Comparison of ENCODE assay signal across 31 cellular contexts in the genomic region with DNA sequence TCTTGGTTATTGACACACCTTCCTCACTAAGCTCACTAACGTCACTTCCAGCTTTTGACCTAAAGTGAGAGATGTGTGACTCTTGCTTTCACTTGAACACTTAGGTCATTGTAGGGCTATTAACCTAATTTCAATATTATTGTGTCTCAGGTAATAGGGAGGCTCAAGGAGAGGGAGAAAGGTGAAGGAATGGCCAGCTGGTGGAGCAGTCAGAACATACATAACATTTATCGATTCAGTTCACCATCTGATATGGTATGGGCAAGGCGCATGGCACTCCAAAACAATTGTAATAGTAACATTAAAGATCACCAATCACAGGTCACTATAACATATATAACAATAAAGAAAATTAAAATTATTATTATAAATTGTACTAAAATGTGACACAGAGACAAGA.
"Had no signal": no experiment of that assay in that cellular context is flagged by ENCODE, and none has a peak within 500 bp of the region (broad histone marks: within the 10 kb centered on the region; RNA-seq: fewer than 3 reads in every experiment).

No MANE protein-coding gene starts in this region.

- H3K36me3 ChIP-seq: breast epithelium, esophagus muscularis mucosa, heart left ventricle, pancreas, right atrium auricular region, suprapubic skin, transverse colon had no signal

- H3K36me3 Mint-ChIP-seq: activated naive CD4-positive, alpha-beta T cell treated with anti-CD3 and anti-CD28 coated beads, Interleukin-2, amount 50 U/mL, for 24 hours; naive thymus-derived CD4-positive, alpha-beta T cell had no signal

- H3K4me3 ChIP-seq: breast epithelium, esophagus muscularis mucosa, heart left ventricle, pancreas, right atrium auricular region, suprapubic skin, transverse colon had no signal

- H3K4me1 ChIP-seq: breast epithelium, esophagus muscularis mucosa, pancreas, right atrium auricular region, transverse colon had no signal

- H3K4me1 Mint-ChIP-seq: activated CD4-positive, alpha-beta T cell treated with anti-CD3 and anti-CD28 coated beads, Interleukin-2, amount 10 ng/mL, durations not matched to agents 7 days and 5 days; activated naive CD8-positive, alpha-beta T cell treated with anti-CD3 and anti-CD28 coated beads, Interleukin-2, amount 50 U/mL, for 24 hours; activated T-helper 17 cell treated with anti-CD3 and anti-CD28 coated beads, Interleukin-2, amount 50 U/mL, for 72 hours had no signal

- ATAC-seq: activated naive CD8-positive, alpha-beta T cell treated with anti-CD3 and anti-CD28 coated beads, Interleukin-2, amount 50 U/mL, for 24 hours; activated T-cell treated with anti-CD3 and anti-CD28 coated beads, Interleukin-2, amount 50 U/mL, for 4 hours; activated T-helper 17 cell treated with anti-CD3 and anti-CD28 coated beads, Interleukin-2, amount 50 U/mL, for 72 hours; foreskin keratinocyte; heart left ventricle; naive thymus-derived CD4-positive, alpha-beta T cell; stimulated activated naive B cell treated with anti-CD40 and anti-IgM and Interleukin-4, amounts not matched to agents 10 μg/mL and 1 μg/mL and 100 μg/mL, for 72 hours had no signal

- H3K9me3 Mint-ChIP-seq: activated naive CD4-positive, alpha-beta T cell treated with anti-CD3 and anti-CD28 coated beads, Interleukin-2, amount 50 U/mL, for 24 hours; activated naive CD8-positive, alpha-beta T cell treated with anti-CD3 and anti-CD28 coated beads, Interleukin-2, amount 50 U/mL, for 24 hours; neural crest cell had no signal

- H3K27ac ChIP-seq: breast epithelium, esophagus muscularis mucosa, foreskin keratinocyte, heart left ventricle, pancreas, right atrium auricular region, suprapubic skin, transverse colon, VCaP had no signal

- DNase-seq: activated CD4-positive, alpha-beta memory T cell treated with anti-CD3 and anti-CD28 coated beads, Interleukin-2, amount 10 ng/mL, durations not matched to agents 7 days and 5 days; activated CD4-positive, alpha-beta T cell treated with anti-CD3 and anti-CD28 coated beads for 1 hour; activated CD4-positive, alpha-beta T cell treated with anti-CD3 and anti-CD28 coated beads, Interleukin-2, amount 10 ng/mL, durations not matched to agents 7 days and 5 days; activated gamma-delta T cell treated with Interleukin-2 at 50 U/mL for 16 hours; activated naive CD8-positive, alpha-beta T cell treated with anti-CD3 and anti-CD28 coated beads, Interleukin-2, amount 50 U/mL, for 24 hours; activated T-cell treated with anti-CD3 and anti-CD28 coated beads, Interleukin-2, amount 50 U/mL, for 4 hours; amygdala; central memory CD4-positive, alpha-beta T cell; foreskin keratinocyte; heart left ventricle; hypothalamus; islet precursor cell; midbrain; naive thymus-derived CD4-positive, alpha-beta T cell; nucleus accumbens; pancreas; stimulated activated CD4-positive, alpha-beta T cell treated with anti-CD3 and anti-CD28 coated beads, Interleukin-15, amount 100 ng/mL, for 24 hours; stimulated activated CD4-positive, alpha-beta T cell treated with anti-CD3 and anti-CD28 coated beads, Interleukin-2, amount 100 ng/mL, for 24 hours; stimulated activated naive B cell treated with anti-CD40 and anti-IgM and Interleukin-4, amounts not matched to agents 10 μg/mL and 1 μg/mL and 100 μg/mL, for 72 hours; SW 1271; T-helper 9 cell; transverse colon had no signal

- H3K4me3 Mint-ChIP-seq: activated CD4-positive, alpha-beta memory T cell treated with anti-CD3 and anti-CD28 coated beads, Interleukin-2, amount 10 ng/mL, durations not matched to agents 7 days and 5 days; activated CD4-positive, alpha-beta T cell treated with anti-CD3 and anti-CD28 coated beads, Interleukin-2, amount 10 ng/mL, durations not matched to agents 7 days and 5 days; activated naive CD4-positive, alpha-beta T cell treated with anti-CD3 and anti-CD28 coated beads, Interleukin-2, amount 50 U/mL, for 24 hours; activated naive CD8-positive, alpha-beta T cell treated with anti-CD3 and anti-CD28 coated beads, Interleukin-2, amount 50 U/mL, for 24 hours; activated T-cell treated with anti-CD3 and anti-CD28 coated beads, Interleukin-2, amount 50 U/mL, for 4 hours; activated T-helper 17 cell treated with anti-CD3 and anti-CD28 coated beads, Interleukin-2, amount 50 U/mL, for 72 hours; naive thymus-derived CD4-positive, alpha-beta T cell; neural crest cell; stimulated activated naive B cell treated with anti-CD40 and anti-IgM and Interleukin-4, amounts not matched to agents 10 μg/mL and 1 μg/mL and 100 μg/mL, for 72 hours; T-helper 1 cell treated with Interleukin-12 subunit alpha and Interleukin-12 subunit beta and Interleukin-4 antibody, amounts not matched to agents 30 μg/mL and 1 μg/mL, for 36 hours had no signal

- H3K27me3 ChIP-seq: breast epithelium, esophagus muscularis mucosa, foreskin keratinocyte, pancreas, right atrium auricular region, transverse colon had no signal

- H3K9me3 ChIP-seq: pancreas, suprapubic skin had no signal

- H3K27ac Mint-ChIP-seq: activated CD4-positive, alpha-beta memory T cell treated with anti-CD3 and anti-CD28 coated beads, Interleukin-2, amount 10 ng/mL, durations not matched to agents 7 days and 5 days; activated CD4-positive, alpha-beta T cell treated with anti-CD3 and anti-CD28 coated beads, Interleukin-2, amount 10 ng/mL, durations not matched to agents 7 days and 5 days; activated naive CD4-positive, alpha-beta T cell treated with anti-CD3 and anti-CD28 coated beads, Interleukin-2, amount 50 U/mL, for 24 hours; activated naive CD8-positive, alpha-beta T cell treated with anti-CD3 and anti-CD28 coated beads, Interleukin-2, amount 50 U/mL, for 24 hours; activated T-helper 17 cell treated with anti-CD3 and anti-CD28 coated beads, Interleukin-2, amount 50 U/mL, for 72 hours; naive thymus-derived CD4-positive, alpha-beta T cell; stimulated activated naive B cell treated with anti-CD40 and anti-IgM and Interleukin-4, amounts not matched to agents 10 μg/mL and 1 μg/mL and 100 μg/mL, for 72 hours; T-helper 1 cell treated with Interleukin-12 subunit alpha and Interleukin-12 subunit beta and Interleukin-4 antibody, amounts not matched to agents 30 μg/mL and 1 μg/mL, for 36 hours had no signal
